26 cellular contexts compared by ENCODE assay signal in genomic region chr5:6540111-6540830, GRCh38.
A peak's percentile ranks its signal among the peaks of the same experiment; 100 is the strongest.
DNase-seq lines count a peak whose midpoint lies in the region; ATAC-seq and TF ChIP-seq lines count a peak whose summit lies in the region.
"Had no signal": no experiment of that assay in that cellular context is flagged by ENCODE, and none has a peak within 500 bp of the region (broad histone marks: within the 10 kb centered on the region; RNA-seq: fewer than 3 reads in every experiment).

No MANE protein-coding gene starts in this region.

- peak overlapping the region; percentile 72 to 79 (median 76) for H3K27ac ChIP-seq in gastrocnemius medialis
- no peak overlapping the region for H3K27ac ChIP-seq in upper lobe of left lung
- H3K27ac ChIP-seq: adrenal gland, SJSA1 had no signal

- no peaks in the 10 kb centered on the region for H3K36me3 ChIP-seq in gastrocnemius medialis
- no peaks in the 10 kb centered on the region for H3K36me3 ChIP-seq in upper lobe of left lung
- no peaks in the 10 kb centered on the region for H3K36me3 ChIP-seq in mucosa of descending colon (ENCODE audit: low read depth)
- H3K36me3 ChIP-seq: adrenal gland, SJSA1 had no signal

- H3K4me3 ChIP-seq in gastrocnemius medialis (no peak overlapping the region), upper lobe of left lung (no peak overlapping the region), mucosa of descending colon (no peak overlapping the region)
- H3K4me3 ChIP-seq: adrenal gland, GM23338, SJSA1 had no signal

- no peak for TF ChIP-seq CTCF in gastrocnemius medialis (IDR thresholded peaks at IDR 0.05 in 4 of 5, conservative IDR thresholded peaks at IDR 0.05 in 1 of 5)
- no peak for TF ChIP-seq CTCF in upper lobe of left lung (IDR thresholded peaks at IDR 0.05)
- TF ChIP-seq CTCF in mucosa of descending colon (IDR thresholded peaks at IDR 0.05) = no peak

- 76 to 79% methylated on average over 6 of the region's 6 CpGs for WGBS in upper lobe of left lung, 2 donors

- H3K9me3 ChIP-seq in gastrocnemius medialis (no peaks in the 10 kb centered on the region), upper lobe of left lung (no peaks in the 10 kb centered on the region), mucosa of descending colon (no peaks in the 10 kb centered on the region)
- H3K9me3 ChIP-seq: adrenal gland, SJSA1 had no signal

- peaks cover 22 to 48% of the 10 kb centered on the region in 2 donors for H3K4me1 ChIP-seq in gastrocnemius medialis
- no peaks in the 10 kb centered on the region for H3K4me1 ChIP-seq in upper lobe of left lung
- no peaks in the 10 kb centered on the region for H3K4me1 ChIP-seq in mucosa of descending colon (ENCODE audit: low read depth)
- H3K4me1 ChIP-seq: adrenal gland, SJSA1 had no signal

- in situ Hi-C loops in gastrocnemius medialis (cut with MboI; ENCODE audit: low sequenced_read_pairs in 4 of 4) = loop anchor here in 1 of 4 donors (10.0 kb wide), 1 partner anchor 85 kb away; no protein-coding TSS in a partner anchor

- peak; percentile 98 to 99 for ATAC-seq in gastrocnemius medialis
- ATAC-seq in upper lobe of left lung (ENCODE audit: low FRiP score in 2 of 2) = no peak
- no peak for ATAC-seq in mucosa of descending colon
- ATAC-seq: activated CD8-positive, alpha-beta T cell treated with anti-CD3 and anti-CD28 coated beads, Interleukin-2, amount 10 ng/mL, durations not matched to agents 7 days and 5 days; GM23338; Panc1; T-helper 17 cell had no signal

- TF ChIP-seq EP300 in upper lobe of left lung (IDR thresholded peaks at IDR 0.05) = no peak

- no peaks in the 10 kb centered on the region for H3K27me3 ChIP-seq in gastrocnemius medialis
- H3K27me3 ChIP-seq in upper lobe of left lung = no peaks in the 10 kb centered on the region
- H3K27me3 ChIP-seq: adrenal gland had no signal

- peak; percentile 13 for DNase-seq in EL
- DNase-seq in HS-5 (ENCODE audit: low read depth) = peak; percentile 5
- DNase-seq in ecto neural progenitor cell (ENCODE audit: low spot score) = peak; percentile 4
- no peak for DNase-seq in gastrocnemius medialis
- DNase-seq in upper lobe of left lung = no peak
- DNase-seq in GM03348 (ENCODE audit: low spot score) = no peak
- no peak for DNase-seq in mucosa of descending colon
- DNase-seq in putamen (ENCODE audit: low spot score) = no peak
- DNase-seq: activated CD8-positive, alpha-beta T cell treated with anti-CD3 and anti-CD28 coated beads, Interleukin-2, amount 10 ng/mL, durations not matched to agents 7 days and 5 days; activated T-cell treated with anti-CD3 and anti-CD28 coated beads, Interleukin-2, amount 50 U/mL, for 1 hour; adrenal gland; CD4-positive, alpha-beta T cell; glutamatergic neuron; KG1; MM.1S; NCI-H1417; NCI-H2081; NCI-H510A; NK-92 treated with Interleukin-12 subunit alpha and Interleukin-12 subunit beta, amount 100 ng/mL, for 24 hours; occipital lobe; retina; stimulated activated naive CD4-positive, alpha-beta T cell treated with Interleukin-2 at 50 U/mL for 16 hours; T-helper 17 cell had no signal

- TF ChIP-seq POLR2A in gastrocnemius medialis (IDR thresholded peaks at IDR 0.05) = no peak
- TF ChIP-seq POLR2A in upper lobe of left lung (IDR thresholded peaks at IDR 0.05) = no peak

- intact Hi-C loops in gastrocnemius medialis (cut with DNase I; ENCODE audit: low total_unique reads) = loop anchor here (10.0 kb wide), 1 partner anchor 855 kb away; the partner anchor contains the start of gene ADCY2
- intact Hi-C loops in mucosa of descending colon (cut with DNase I, micrococcal nuclease) = no loop called here

Comparison
In these comparisons a context has a peak if more than half of its experiments do, and no peak if none do; other contexts are left out.
1. DNase-seq: peak in EL (single experiment), HS-5 (single experiment) and ecto neural progenitor cell (single experiment); none in gastrocnemius medialis (0 of 2), upper lobe of left lung (0 of 2), GM03348 (single experiment), mucosa of descending colon (0 of 3) and putamen (single experiment).
2. ATAC-seq: peak in gastrocnemius medialis (2 of 2); none in upper lobe of left lung (0 of 2) and mucosa of descending colon (single experiment).
3. H3K27ac ChIP-seq: peak in gastrocnemius medialis (4 of 4); none in upper lobe of left lung (0 of 4).